Comparison of ENCODE assay signal across 1 cellular context in the genomic region with DNA sequence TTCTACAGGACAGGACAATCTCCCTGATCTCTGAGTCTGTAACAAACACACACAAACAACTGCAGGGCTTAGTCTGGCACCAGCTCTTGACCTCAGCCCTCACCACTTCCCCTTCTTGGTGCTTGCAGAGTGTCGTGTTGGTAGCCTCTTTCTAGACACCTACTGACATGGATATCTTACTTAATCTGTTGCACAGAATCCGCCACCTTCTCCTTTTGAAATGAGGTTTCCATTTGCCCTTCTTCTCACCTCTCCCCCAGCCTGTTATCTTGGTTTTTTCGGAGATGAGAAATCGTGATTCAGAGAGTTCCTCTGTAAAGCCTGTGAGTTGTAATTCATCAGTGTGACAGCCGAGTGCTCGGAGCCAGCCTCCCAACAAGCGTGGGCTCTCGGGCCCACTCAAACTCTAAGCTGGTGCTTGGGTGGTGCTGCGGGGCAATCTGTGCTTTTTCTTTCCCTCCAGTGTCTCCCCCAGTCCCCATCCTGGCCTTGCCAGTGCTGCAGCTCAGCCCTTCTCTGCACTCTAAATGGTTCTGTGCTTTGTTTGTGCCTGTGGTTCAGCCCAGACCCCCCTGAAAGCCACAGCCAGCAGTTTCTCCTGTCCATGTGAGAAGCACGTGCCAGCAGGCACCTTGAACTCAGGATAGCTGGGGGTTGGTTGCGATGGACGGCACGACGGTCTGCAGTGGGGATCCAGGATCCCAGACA.
TF ChIP-seq lines count a peak whose summit lies in the region.

No MANE protein-coding gene starts in this region.

TF ChIP-seq in K562, 482 proteins besides CTCF, POLR2A, EP300 and RAD21 (continued from another document and continues in another):
- TF ChIP-seq ZNF318 (IDR thresholded peaks at IDR 0.05; ENCODE audit: borderline replicate concordance in 1 of 2, low read depth in 1 of 2) (peak in 1 of 2 experiments; percentile 95; a peak in 2 of 4 replicates), CUX1 (CRISPR knock-in tag; IDR thresholded peaks at IDR 0.05) (0 out of 2 replicates have a peak, but pooled peaks have one; percentile 34), LEF1 (IDR thresholded peaks at IDR 0.05) (peak; percentile 91), NR2C2 (CRISPR knock-in tag; IDR thresholded peaks at IDR 0.05) (no peak), NR2C2 (tag; IDR thresholded peaks at IDR 0.05) (peak; percentile 86), ZNF644 (tag; IDR thresholded peaks at IDR 0.05; ENCODE audit: low read depth) (peak; percentile 59; the same call in 1 of the 2 replicates), CAMTA2 (CRISPR knock-in tag; conservative IDR thresholded peaks at IDR 0.05) (0 out of 2 replicates have a peak, but pooled peaks have one; percentile 17), ZNF184 (CRISPR knock-in tag; IDR thresholded peaks at IDR 0.05) (no peak), CXXC5 (CRISPR knock-in tag; IDR thresholded peaks at IDR 0.05) (peak; percentile 83), SOX6 (IDR thresholded peaks at IDR 0.05) (peak; percentile 95), RNF2 (IDR thresholded peaks at IDR 0.05) (peak; percentile 91), ZNF584 (CRISPR knock-in tag; IDR thresholded peaks at IDR 0.05; ENCODE audit: low read depth) (no peak), FOXP1 (CRISPR knock-in tag; IDR thresholded peaks at IDR 0.05) (0 out of 2 replicates have a peak, but pooled peaks have one; percentile 74), LCOR (CRISPR knock-in tag; IDR thresholded peaks at IDR 0.05) (no peak), ZBTB7A (IDR thresholded peaks at IDR 0.05; ENCODE audit: borderline replicate concordance, control insufficient read depth, low read depth, low read length) (peak; percentile 36; the same call in 1 of the 2 replicates), ZNF75A (CRISPR knock-in tag; IDR thresholded peaks at IDR 0.05) (0 out of 2 replicates have a peak, but pooled peaks have one; percentile 31), THRB (CRISPR knock-in tag; conservative IDR thresholded peaks at IDR 0.05) (no peak), BHLHE40 (IDR thresholded peaks at IDR 0.05; ENCODE audit: low read length) (peak; percentile 79), SRSF7 (optimal IDR thresholded peaks at IDR 0.05; ENCODE audit: low read depth, low read length) (no peak), SMARCE1 (IDR thresholded peaks at IDR 0.05) (peak; percentile 96), TAF7 (tag; IDR thresholded peaks at IDR 0.05) (0 out of 2 replicates have a peak, but pooled peaks have one; percentile 5), CSDE1 (IDR thresholded peaks at IDR 0.05) (no peak), PKNOX1 (IDR thresholded peaks at IDR 0.05) (peak; percentile 97), BCOR (IDR thresholded peaks at IDR 0.05) (no peak; the same call in 1 of the 2 replicates), RAD51 (IDR thresholded peaks at IDR 0.05; ENCODE audit: borderline replicate concordance, low read depth) (0 out of 2 replicates have a peak, but pooled peaks have one; percentile 12), FOXK2 (conservative IDR thresholded peaks at IDR 0.05 in 1 of 2, IDR thresholded peaks at IDR 0.05 in 1 of 2; ENCODE audit: low read depth in 2 of 2) (peak; percentile 63 to 79; a peak in 3 of 4 replicates), ZNF197 (CRISPR knock-in tag; IDR thresholded peaks at IDR 0.05; ENCODE audit: low read depth) (peak; percentile 89), KAT8 (IDR thresholded peaks at IDR 0.05; ENCODE audit: low read depth) (no peak), KLF1 (tag; IDR thresholded peaks at IDR 0.05) (0 out of 2 replicates have a peak, but pooled peaks have one; percentile 17), SMARCA4 (IDR thresholded peaks at IDR 0.05) (peak; percentile 91), ZNF583 (CRISPR knock-in tag; IDR thresholded peaks at IDR 0.05) (0 out of 2 replicates have a peak, but pooled peaks have one; percentile 37), SP1 (CRISPR knock-in tag; IDR thresholded peaks at IDR 0.05) (no peak), TAF15 (IDR thresholded peaks at IDR 0.05; ENCODE audit: low read depth, low read length) (no peak), SNRNP70 (optimal IDR thresholded peaks at IDR 0.05; ENCODE audit: low read depth, low read length) (peak; percentile 78), CREM (IDR thresholded peaks at IDR 0.05; ENCODE audit: low read depth) (peak; percentile 79)
- TF ChIP-seq, protein P1, sequence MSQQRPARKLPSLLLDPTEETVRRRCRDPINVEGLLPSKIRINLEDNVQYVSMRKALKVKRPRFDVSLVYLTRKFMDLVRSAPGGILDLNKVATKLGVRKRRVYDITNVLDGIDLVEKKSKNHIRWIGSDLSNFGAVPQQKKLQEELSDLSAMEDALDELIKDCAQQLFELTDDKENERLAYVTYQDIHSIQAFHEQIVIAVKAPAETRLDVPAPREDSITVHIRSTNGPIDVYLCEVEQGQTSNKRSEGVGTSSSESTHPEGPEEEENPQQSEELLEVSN (IDR thresholded peaks at IDR 0.05; ENCODE audit: borderline replicate concordance in 1 of 2, extremely low read depth in 1 of 2, insufficient read depth in 1 of 2, insufficient read length in 1 of 2, low read depth in 1 of 2, low read length in 1 of 2, poor library complexity in 1 of 2, severe bottlenecking in 1 of 2), result peak; percentile 58 to 80
- TF ChIP-seq, protein P2, sequence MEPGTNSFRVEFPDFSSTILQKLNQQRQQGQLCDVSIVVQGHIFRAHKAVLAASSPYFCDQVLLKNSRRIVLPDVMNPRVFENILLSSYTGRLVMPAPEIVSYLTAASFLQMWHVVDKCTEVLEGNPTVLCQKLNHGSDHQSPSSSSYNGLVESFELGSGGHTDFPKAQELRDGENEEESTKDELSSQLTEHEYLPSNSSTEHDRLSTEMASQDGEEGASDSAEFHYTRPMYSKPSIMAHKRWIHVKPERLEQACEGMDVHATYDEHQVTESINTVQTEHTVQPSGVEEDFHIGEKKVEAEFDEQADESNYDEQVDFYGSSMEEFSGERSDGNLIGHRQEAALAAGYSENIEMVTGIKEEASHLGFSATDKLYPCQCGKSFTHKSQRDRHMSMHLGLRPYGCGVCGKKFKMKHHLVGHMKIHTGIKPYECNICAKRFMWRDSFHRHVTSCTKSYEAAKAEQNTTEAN (CRISPR knock-in tag; IDR thresholded peaks at IDR 0.05), result 0 out of 2 replicates have a peak, but pooled peaks have one; percentile 36
